Comparison of ENCODE assay signal across 17 cellular contexts in genomic region chr3:101667331-101667730, GRCh38. TPM values are rescaled to one million over a fixed set of nuclear protein-coding genes. Genes with fewer than 3 reads are reported as not detected.
DNase-seq lines count a peak whose midpoint lies in the region; ATAC-seq and TF ChIP-seq lines count a peak whose summit lies in the region.
"Had no signal": no experiment of that assay in that cellular context is flagged by ENCODE, and none has a peak within 500 bp of the region (broad histone marks: within the 10 kb centered on the region; RNA-seq: fewer than 3 reads in every experiment).

No MANE protein-coding gene starts in this region.

- ATAC-seq in GM18520 (IDR thresholded peaks at IDR 0.05; ENCODE audit: unreplicated experiment) (peak; percentile 44), GM21717 (IDR thresholded peaks at IDR 0.05; ENCODE audit: unreplicated experiment) (peak; percentile 52), HG02798 (IDR thresholded peaks at IDR 0.05; ENCODE audit: poor library complexity, unreplicated experiment) (peak; percentile 48), foreskin keratinocyte (no peak), HG03457 (IDR thresholded peaks at IDR 0.05; ENCODE audit: unreplicated experiment) (no peak)
- ATAC-seq: CD8-positive, alpha-beta T cell had no signal

- H3K4me1 ChIP-seq in foreskin keratinocyte: no peaks in the 10 kb centered on the region

- intact Hi-C loops in posterior vena cava (cut with DNase I): no loop called here

- H3K27ac ChIP-seq in foreskin keratinocyte: no peak overlapping the region
- H3K27ac ChIP-seq: 22Rv1 had no signal

- DNase-seq in foreskin keratinocyte (no peak), posterior vena cava (ENCODE audit: low spot score) (no peak), NCI-H526 (lab: John Stamatoyannopoulos, UW) (no peak)
- DNase-seq: CD8-positive, alpha-beta T cell; COR-L47; DMS153; DND-41; GDM1; HCEC 1CT; HFFc6; IMR-90; KBM-7 had no signal

- H3K27me3 ChIP-seq in foreskin keratinocyte: no peaks in the 10 kb centered on the region

- peak; percentile 5 for TF ChIP-seq CTCF in foreskin keratinocyte (conservative IDR thresholded peaks at IDR 0.05)

RNA-seq across cellular contexts. Expression of gene ZBTB11, which starts 9.6 kb away (rescaled TPM):
- 19.7 and 20.5 TPM in 2 replicates for total RNA-seq in foreskin keratinocyte
- polyA plus RNA-seq in foreskin keratinocyte: 3.3 and 3.7 TPM in 2 replicates
- total RNA-seq in posterior vena cava: 10 to 100 TPM; 12.2 to 15.5 TPM

RNA-seq across cellular contexts. Expression of gene RPL24, which starts 19.2 kb away (rescaled TPM):
- total RNA-seq in foreskin keratinocyte: 983 and 1,035 TPM in 2 replicates
- polyA plus RNA-seq in foreskin keratinocyte: 1,671 and 1,692 TPM in 2 replicates
- 100 to 1,000 TPM; 756 TPM for total RNA-seq in posterior vena cava

RNA-seq across cellular contexts. Expression of gene CEP97, which starts 57.1 kb away (rescaled TPM):
- total RNA-seq in foreskin keratinocyte (11.1 and 12.0 TPM in 2 replicates), posterior vena cava (1 to 10 TPM; 7.2 to 9.9 TPM)
- 1.0 and 1.4 TPM in 2 replicates for polyA plus RNA-seq in foreskin keratinocyte

Comparison
In these comparisons a context has a peak if more than half of its experiments do, and no peak if none do; other contexts are left out.
1. ATAC-seq: peak in GM18520 (single experiment), GM21717 (single experiment) and HG02798 (single experiment); none in foreskin keratinocyte (single experiment) and HG03457 (single experiment).